ENCODE assay signal across 1 cellular context in the genomic region with DNA sequence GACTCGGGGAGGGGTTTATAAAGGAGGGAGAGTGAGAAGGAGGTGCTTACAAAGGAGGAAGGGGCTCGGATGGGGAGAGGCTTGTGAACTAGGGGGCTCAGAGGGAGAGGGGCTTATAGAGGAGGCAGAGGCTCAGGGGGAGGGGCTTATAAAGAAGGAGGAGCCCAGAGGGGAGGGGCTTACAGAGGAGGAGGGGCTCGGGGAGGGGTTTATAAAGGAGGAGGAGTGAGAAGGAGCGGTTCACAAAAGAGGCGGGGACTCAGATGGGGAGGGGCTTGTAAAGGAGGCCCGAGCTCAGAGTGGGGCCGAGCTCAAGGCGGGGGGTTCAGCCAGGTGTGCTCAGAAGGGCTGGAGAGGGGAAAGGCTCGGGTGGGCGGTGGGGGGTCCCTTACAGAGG.
TF ChIP-seq lines count a peak whose summit lies in the region.

No MANE protein-coding gene starts in this region.

TF ChIP-seq in GM23338, 12 proteins besides CTCF, POLR2A, EP300 and RAD21:
- TF ChIP-seq POLR2AphosphoS5 (IDR thresholded peaks at IDR 0.05; ENCODE audit: low read depth) (peak; percentile 62), CREB1 (CRISPR knock-in tag; IDR thresholded peaks at IDR 0.05; ENCODE audit: low read depth) (no peak)
TF ChIP-seq in GM23338: peak in this region for 1.
